ENCODE assay signal across 13 cellular contexts in the genomic region with DNA sequence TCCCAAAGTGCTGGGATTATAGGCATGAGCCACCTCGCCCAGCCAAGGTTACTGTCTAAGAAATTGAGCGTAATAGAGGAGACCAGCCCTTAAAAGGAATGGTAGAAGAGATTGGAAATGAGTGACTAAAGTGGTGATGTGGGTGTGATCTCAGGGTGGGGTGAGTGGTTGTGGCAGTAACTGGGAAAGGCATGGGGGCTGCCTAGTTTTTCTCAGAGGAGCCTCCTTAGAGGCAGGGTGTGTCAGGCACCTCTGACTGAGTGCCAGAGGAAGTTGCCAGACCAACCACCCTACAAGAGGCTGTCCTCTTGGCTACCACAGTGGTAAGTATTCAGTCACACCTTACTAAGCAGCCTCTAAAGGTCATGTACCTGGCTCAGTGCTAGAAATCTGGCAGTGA. TPM values are rescaled to one million over a fixed set of nuclear protein-coding genes. Genes with fewer than 3 reads are reported as not detected.
A peak's percentile ranks its signal among the peaks of the same experiment; 100 is the strongest.
DNase-seq lines count a peak whose midpoint lies in the region; ATAC-seq, FAIRE-seq and TF ChIP-seq lines count a peak whose summit lies in the region.
"Had no signal": no experiment of that assay in that cellular context is flagged by ENCODE, and none has a peak within 500 bp of the region (broad histone marks: within the 10 kb centered on the region; RNA-seq: fewer than 3 reads in every experiment).

No MANE protein-coding gene starts in this region.

- no peaks in the 10 kb centered on the region for H3K9me3 Mint-ChIP-seq in stimulated activated effector memory CD8-positive, alpha-beta T cell treated with anti-CD3 and anti-CD28 coated beads, Interleukin-12 subunit alpha, Interleukin-12 subunit beta, amount 100 ng/mL, for 72 hours

- H3K4me1 Mint-ChIP-seq in stimulated activated effector memory CD8-positive, alpha-beta T cell treated with anti-CD3 and anti-CD28 coated beads, Interleukin-12 subunit alpha, Interleukin-12 subunit beta, amount 100 ng/mL, for 72 hours, result peaks cover 24% of the 10 kb centered on the region

- H3K4me3 Mint-ChIP-seq in stimulated activated effector memory CD8-positive, alpha-beta T cell treated with anti-CD3 and anti-CD28 coated beads, Interleukin-12 subunit alpha, Interleukin-12 subunit beta, amount 100 ng/mL, for 72 hours, result no peak overlapping the region

- no peak overlapping the region for H3K4me3 ChIP-seq in small intestine (ENCODE audit: low read depth in 1 of 2, low read length in 2 of 2)
- no peak overlapping the region for H3K4me3 ChIP-seq in stomach

- peaks cover 48% of the 10 kb centered on the region for H3K36me3 Mint-ChIP-seq in stimulated activated effector memory CD8-positive, alpha-beta T cell treated with anti-CD3 and anti-CD28 coated beads, Interleukin-12 subunit alpha, Interleukin-12 subunit beta, amount 100 ng/mL, for 72 hours

- H3K36me3 ChIP-seq in small intestine (ENCODE audit: control insufficient read depth in 2 of 2, insufficient read depth in 2 of 2, low read length in 2 of 2) (no peaks in the 10 kb centered on the region), stomach (peaks cover 0 to 37% (median 31%) of the 10 kb centered on the region in 4 donors)

- H3K27ac ChIP-seq in epithelial cell of prostate, result peak overlapping the region; percentile 86
- H3K27ac ChIP-seq in small intestine (ENCODE audit: low read depth in 1 of 2, low read length in 1 of 2), result no peak overlapping the region
- H3K27ac ChIP-seq in stomach, result no peak overlapping the region
- H3K27ac ChIP-seq: 22Rv1 had no signal

- H3K9me3 ChIP-seq in small intestine (ENCODE audit: control insufficient read depth, low read depth) (no peaks in the 10 kb centered on the region), stomach (no peaks in the 10 kb centered on the region)

- no peak for TF ChIP-seq POLR2A in stomach (IDR thresholded peaks at IDR 0.05)

- intact Hi-C loops in stomach (cut with DNase I; ENCODE audit: low total_unique reads), result loop anchor here (10.0 kb wide), 1 partner anchor 217 kb away; no protein-coding TSS in a partner anchor

- H3K4me1 ChIP-seq in small intestine (ENCODE audit: control insufficient read depth in 2 of 2, insufficient read depth in 1 of 2, low read depth in 1 of 2, low read length in 1 of 2) (no peaks in the 10 kb centered on the region), stomach (peaks cover 0 to under 1% (median 0%) of the 10 kb centered on the region in 4 donors)

- no peak for TF ChIP-seq EP300 in stomach (IDR thresholded peaks at IDR 0.05)

- TF ChIP-seq CTCF in stomach (IDR thresholded peaks at IDR 0.05), result no peak

- peak overlapping the region; percentile 72 for H3K27ac Mint-ChIP-seq in stimulated activated effector memory CD8-positive, alpha-beta T cell treated with anti-CD3 and anti-CD28 coated beads, Interleukin-12 subunit alpha, Interleukin-12 subunit beta, amount 100 ng/mL, for 72 hours

- FAIRE-seq in small intestine (lab: Jason Lieb, UNC), result no peak

- WGBS in small intestine, 3 donors, result 87 to 98% (median 94%) methylated on average over 2 of the region's 2 CpGs
- 78 to 90% (median 86%) methylated on average over 2 of the region's 2 CpGs for WGBS in stomach, 5 donors

- peak; percentile 26 for DNase-seq in DMS79 treated with DMSO at 0.1 percent for 48 hours (lab: John Stamatoyannopoulos, UW)
- no peak for DNase-seq in DMS79 (lab: John Stamatoyannopoulos, UW)
- peak; percentile 22 for DNase-seq in RPMI7951 (ENCODE audit: low read depth)
- peak; percentile 57 for DNase-seq in epithelial cell of prostate (ENCODE audit: low read depth, low spot score)
- no peak for DNase-seq in stimulated activated effector memory CD8-positive, alpha-beta T cell treated with anti-CD3 and anti-CD28 coated beads, Interleukin-12 subunit alpha, Interleukin-12 subunit beta, amount 100 ng/mL, for 72 hours (ENCODE audit: low spot score in 2 of 2)
- DNase-seq in small intestine, result no peak
- DNase-seq in stomach, result no peak
- DNase-seq: DMS53; SHP77; stimulated activated naive CD4-positive, alpha-beta T cell treated with Interleukin-2 at 50 U/mL for 16 hours had no signal

- H3K27me3 ChIP-seq in small intestine (ENCODE audit: control insufficient read depth in 2 of 2, insufficient read depth in 2 of 2, low read length in 2 of 2), result no peaks in the 10 kb centered on the region
- no peaks in the 10 kb centered on the region for H3K27me3 ChIP-seq in stomach

- peak; percentile 96 for ATAC-seq in stimulated activated effector memory CD8-positive, alpha-beta T cell treated with anti-CD3 and anti-CD28 coated beads, Interleukin-12 subunit alpha, Interleukin-12 subunit beta, amount 100 ng/mL, for 72 hours
- no peak for ATAC-seq in GM21717 (IDR thresholded peaks at IDR 0.05; ENCODE audit: unreplicated experiment)

RNA-seq across cellular contexts. Expression of a gene that starts 8.9 kb away (rescaled TPM):
- 18.7 and 18.9 TPM in 2 replicates for total RNA-seq in RPMI7951 (2014; rRNA removed; shearing (Covaris generic))
- polyA plus RNA-seq in small intestine (10 to 100 TPM in 1 of 3 donors, 1 to 10 TPM in 2; 7.6 to 12.1 (median 7.8) TPM), stomach (1 to 10 TPM; 4.3 to 9.5 (median 5.0) TPM)
- 10 to 100 TPM in 4 of 5 donors, under 1 TPM in 1; 0.45 to 27.5 (median 15.2) TPM for total RNA-seq in stomach

RNA-seq across cellular contexts. Expression of a gene that starts 8.9 kb away (rescaled TPM):
- total RNA-seq in RPMI7951 (2014; rRNA removed; shearing (Covaris generic)), result 6.6 and 9.3 TPM in 2 replicates
- polyA plus RNA-seq in small intestine, result 10 to 100 TPM in 1 of 3 donors, 1 to 10 TPM in 2; 3.8 to 14.6 (median 7.6) TPM
- 1 to 10 TPM in 3 of 5 donors, not detected in 2; 4.6 to 8.9 (median 7.3) TPM for total RNA-seq in stomach
- 1 to 10 TPM; 6.3 to 9.7 (median 7.3) TPM for polyA plus RNA-seq in stomach

RNA-seq across cellular contexts. Expression of a gene that starts 16.2 kb away (rescaled TPM):
- total RNA-seq in RPMI7951 (2014; rRNA removed; shearing (Covaris generic)), result not detected in 2 replicates
- polyA plus RNA-seq in small intestine (not detected), stomach (not detected)
- total RNA-seq in stomach, result not detected

RNA-seq across cellular contexts. Expression of a gene that starts 32.7 kb away (rescaled TPM):
- total RNA-seq in RPMI7951 (2014; rRNA removed; shearing (Covaris generic)), result not detected in 2 replicates
- polyA plus RNA-seq in small intestine (1 to 10 TPM in 2 of 3 donors, not detected in 1; 3.2 to 4.1 TPM), stomach (under 1 TPM; 0.61 to 0.95 (median 0.75) TPM)
- 1 to 10 TPM in 3 of 5 donors, not detected in 2; 2.4 to 5.2 (median 3.1) TPM for total RNA-seq in stomach

RNA-seq across cellular contexts. Expression of a gene that starts 51.7 kb away (rescaled TPM):
- total RNA-seq in RPMI7951 (2014; rRNA removed; shearing (Covaris generic)), result not detected in 2 replicates
- polyA plus RNA-seq in small intestine, result under 1 TPM in 2 of 3 donors, not detected in 1; 0.06 to 0.27 TPM
- not detected for total RNA-seq in stomach
- polyA plus RNA-seq in stomach, result not detected
- total RNA-seq: fibroblast of villous mesenchyme had no signal

Comparison
In these comparisons a context has a peak if more than half of its experiments do, and no peak if none do; other contexts are left out.
1. DNase-seq: peak in DMS79 treated with DMSO at 0.1 percent for 48 hours (single experiment), RPMI7951 (single experiment) and epithelial cell of prostate (single experiment); none in DMS79 (single experiment), stimulated activated effector memory CD8-positive, alpha-beta T cell treated with anti-CD3 and anti-CD28 coated beads, Interleukin-12 subunit alpha, Interleukin-12 subunit beta, amount 100 ng/mL, for 72 hours (0 of 2), small intestine (single experiment) and stomach (single experiment).